In the genomic region with DNA sequence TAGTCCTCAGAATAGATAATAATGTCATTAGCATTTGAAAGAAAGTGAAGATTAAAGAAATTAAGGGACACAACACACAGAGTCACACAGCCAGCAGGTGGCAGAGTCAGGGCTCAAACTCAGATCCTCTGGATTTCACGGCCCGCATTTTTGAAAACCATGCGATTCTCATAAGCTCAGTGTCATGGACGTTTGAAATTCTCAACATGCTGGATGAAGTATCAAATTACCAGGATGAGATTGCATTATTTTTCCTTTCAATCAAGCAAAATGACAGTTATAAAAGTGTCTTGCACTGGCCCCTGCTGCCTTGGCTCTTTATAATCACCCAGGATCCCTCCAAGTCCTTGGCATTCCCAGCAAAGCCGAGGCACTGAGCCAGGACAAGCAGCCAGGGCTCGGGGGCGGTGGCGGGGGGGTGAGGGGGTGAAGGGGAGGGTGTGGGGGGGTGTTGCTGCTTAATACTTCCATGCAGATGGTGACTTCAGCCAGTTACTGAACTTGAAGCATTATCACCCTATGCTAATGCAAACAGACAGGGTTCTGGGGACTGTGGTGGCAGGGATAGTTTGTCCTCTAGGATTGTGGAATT, we compare ENCODE assay signal across 8 cellular contexts. TPM values are rescaled to one million over a fixed set of nuclear protein-coding genes. Genes with fewer than 3 reads are reported as not detected.
DNase-seq lines count a peak whose midpoint lies in the region; ATAC-seq lines count a peak whose summit lies in the region.

No MANE protein-coding gene starts in this region.

- no peaks in the 10 kb centered on the region for H3K27me3 ChIP-seq in effector memory CD4-positive, alpha-beta T cell (replicated peaks; ENCODE audit: control insufficient read depth, insufficient read depth, low read length, poor library complexity, severe bottlenecking)

- H3K9me3 ChIP-seq in effector memory CD4-positive, alpha-beta T cell (ENCODE audit: control insufficient read depth, low read length): no peaks in the 10 kb centered on the region

- ATAC-seq in activated CD8-positive, alpha-beta T cell treated with anti-CD3 and anti-CD28 coated beads, Interleukin-2, amount 10 ng/mL, durations not matched to agents 7 days and 5 days: peak; percentile 57

- H3K9me3 Mint-ChIP-seq in activated CD8-positive, alpha-beta T cell treated with anti-CD3 and anti-CD28 coated beads, Interleukin-2, amount 10 ng/mL, durations not matched to agents 7 days and 5 days (ENCODE audit: insufficient read depth): no peaks in the 10 kb centered on the region

- H3K27me3 Mint-ChIP-seq in activated CD8-positive, alpha-beta T cell treated with anti-CD3 and anti-CD28 coated beads, Interleukin-2, amount 10 ng/mL, durations not matched to agents 7 days and 5 days (ENCODE audit: low read depth): peaks cover 6% of the 10 kb centered on the region

- H3K4me3 ChIP-seq in effector memory CD4-positive, alpha-beta T cell (ENCODE audit: insufficient read depth, low read depth, low read length, poor library complexity, severe bottlenecking): no peak overlapping the region

- no peaks in the 10 kb centered on the region for H3K4me1 ChIP-seq in effector memory CD4-positive, alpha-beta T cell (ENCODE audit: control insufficient read depth, insufficient read depth, low read length, poor library complexity, severe bottlenecking)

- no peak overlapping the region for H3K4me3 Mint-ChIP-seq in activated CD8-positive, alpha-beta T cell treated with anti-CD3 and anti-CD28 coated beads, Interleukin-2, amount 10 ng/mL, durations not matched to agents 7 days and 5 days

- H3K36me3 ChIP-seq in effector memory CD4-positive, alpha-beta T cell (ENCODE audit: control insufficient read depth, insufficient read depth, low read length): no peaks in the 10 kb centered on the region

- no peak overlapping the region for H3K27ac ChIP-seq in effector memory CD4-positive, alpha-beta T cell (ENCODE audit: insufficient read depth, low read length, poor library complexity, severe bottlenecking)

- H3K4me1 Mint-ChIP-seq in activated CD8-positive, alpha-beta T cell treated with anti-CD3 and anti-CD28 coated beads, Interleukin-2, amount 10 ng/mL, durations not matched to agents 7 days and 5 days (ENCODE audit: low read depth): peaks cover 2% of the 10 kb centered on the region

- CTCF ChIA-PET in activated CD8-positive, alpha-beta T cell treated with anti-CD3 and anti-CD28 coated beads, Interleukin-2, amount 10 ng/mL, durations not matched to agents 7 days and 5 days (lab: Charles Lee): interaction anchor here (0.6 to 1.8 kb wide), 9 partner anchors 9 to 328 kb away, joined by 3 to 13 read pairs (median 3); partner anchors contain the start of gene MARF1

- DNase-seq in NK-92 treated with Interleukin-12 subunit alpha and Interleukin-12 subunit beta, amount 100 ng/mL, for 24 hours (lab: John Stamatoyannopoulos, UW): peak; percentile 10
- DNase-seq in NK-92 (lab: John Stamatoyannopoulos, UW; ENCODE audit: unreplicated experiment) (no peak), NCI-H446 treated with DMSO at 0.1 percent for 48 hours (lab: John Stamatoyannopoulos, UW) (peak; percentile 86), middle frontal gyrus (ENCODE audit: extremely low spot score, low spot score) (peak; percentile 49), DMS114 treated with DMSO at 0.1 percent for 48 hours (lab: John Stamatoyannopoulos, UW; ENCODE audit: unreplicated experiment) (no peak)
- peak; percentile 65 for DNase-seq in activated CD8-positive, alpha-beta T cell treated with anti-CD3 and anti-CD28 coated beads, Interleukin-2, amount 10 ng/mL, durations not matched to agents 7 days and 5 days
- peak in 2 of 3 donors; percentile 5 to 27 for DNase-seq in effector memory CD4-positive, alpha-beta T cell
- peak; percentile 27 to 28 for DNase-seq in stimulated activated CD8-positive, alpha-beta memory T cell treated with anti-CD3 and anti-CD28 coated beads, Interleukin-7, amount 100 ng/mL, for 1 hour (ENCODE audit: low read depth in 2 of 2)

- H3K27ac Mint-ChIP-seq in activated CD8-positive, alpha-beta T cell treated with anti-CD3 and anti-CD28 coated beads, Interleukin-2, amount 10 ng/mL, durations not matched to agents 7 days and 5 days: no peak overlapping the region

- H3K36me3 Mint-ChIP-seq in activated CD8-positive, alpha-beta T cell treated with anti-CD3 and anti-CD28 coated beads, Interleukin-2, amount 10 ng/mL, durations not matched to agents 7 days and 5 days (ENCODE audit: low read depth): no peaks in the 10 kb centered on the region

- POLR2A ChIA-PET in activated CD8-positive, alpha-beta T cell treated with anti-CD3 and anti-CD28 coated beads, Interleukin-2, amount 10 ng/mL, durations not matched to agents 7 days and 5 days (lab: Charles Lee): no interaction called here

RNA-seq across cellular contexts. Expression of gene BMERB1, which starts 6.6 kb away (rescaled TPM):
- total RNA-seq in activated CD8-positive, alpha-beta T cell treated with anti-CD3 and anti-CD28 coated beads, Interleukin-2, amount 10 ng/mL, durations not matched to agents 7 days and 5 days: 1 to 10 TPM; 1.6 to 4.3 TPM

RNA-seq across cellular contexts. Expression of gene MPV17L, which starts 32.2 kb away (rescaled TPM):
- not detected for total RNA-seq in activated CD8-positive, alpha-beta T cell treated with anti-CD3 and anti-CD28 coated beads, Interleukin-2, amount 10 ng/mL, durations not matched to agents 7 days and 5 days

RNA-seq across cellular contexts. Expression of gene NPIPA5, which starts 49.6 kb away (rescaled TPM):
- 1 to 10 TPM; 1.3 to 4.7 TPM for total RNA-seq in activated CD8-positive, alpha-beta T cell treated with anti-CD3 and anti-CD28 coated beads, Interleukin-2, amount 10 ng/mL, durations not matched to agents 7 days and 5 days

Comparison
In these comparisons a context has a peak if more than half of its experiments do, and no peak if none do; other contexts are left out.
1. DNase-seq: peak in NK-92 treated with Interleukin-12 subunit alpha and Interleukin-12 subunit beta, amount 100 ng/mL, for 24 hours (single experiment), NCI-H446 treated with DMSO at 0.1 percent for 48 hours (single experiment), activated CD8-positive, alpha-beta T cell treated with anti-CD3 and anti-CD28 coated beads, Interleukin-2, amount 10 ng/mL, durations not matched to agents 7 days and 5 days (single experiment), effector memory CD4-positive, alpha-beta T cell (2 of 3), middle frontal gyrus (single experiment) and stimulated activated CD8-positive, alpha-beta memory T cell treated with anti-CD3 and anti-CD28 coated beads, Interleukin-7, amount 100 ng/mL, for 1 hour (2 of 2); none in NK-92 (single experiment) and DMS114 treated with DMSO at 0.1 percent for 48 hours (single experiment).